ENCODE assay signal across 1 cellular context in genomic region chr20:58374027-58374850, GRCh38.
TF ChIP-seq lines count a peak whose summit lies in the region.

No MANE protein-coding gene starts in this region.

TF ChIP-seq in HepG2, 621 proteins besides CTCF, POLR2A, EP300 and RAD21 (continued from another document and continues in another):
- TF ChIP-seq ZNF142 (CRISPR knock-in tag; IDR thresholded peaks at IDR 0.05) (no peak), ARID4A (CRISPR knock-in tag; IDR thresholded peaks at IDR 0.05; ENCODE audit: borderline replicate concordance) (peak; percentile 39; the same call in 1 of the 2 replicates), BORCS8-MEF2B (CRISPR knock-in tag; IDR thresholded peaks at IDR 0.05) (peak; percentile 69), ZSCAN30 (CRISPR knock-in tag; IDR thresholded peaks at IDR 0.05) (no peak), NFYC (CRISPR knock-in tag; IDR thresholded peaks at IDR 0.05) (no peak), KAT8 (CRISPR knock-in tag; IDR thresholded peaks at IDR 0.05) (peak; percentile 63; the same call in 1 of the 2 replicates), ZNF180 (CRISPR knock-in tag; IDR thresholded peaks at IDR 0.05; ENCODE audit: borderline replicate concordance, low read depth) (no peak), XBP1 (CRISPR knock-in tag; IDR thresholded peaks at IDR 0.05) (no peak), ZMYM4 (CRISPR knock-in tag; IDR thresholded peaks at IDR 0.05) (no peak; the same call in 1 of the 2 replicates), ZSCAN29 (CRISPR knock-in tag; conservative IDR thresholded peaks at IDR 0.05) (no peak), FOXC1 (CRISPR knock-in tag; IDR thresholded peaks at IDR 0.05; ENCODE audit: borderline replicate concordance) (0 out of 2 replicates have a peak, but pooled peaks have one; percentile 23), CEBPG (CRISPR knock-in tag; IDR thresholded peaks at IDR 0.05) (peak; percentile 41), ZNF574 (CRISPR knock-in tag; IDR thresholded peaks at IDR 0.05) (no peak), MTERF4 (CRISPR knock-in tag; IDR thresholded peaks at IDR 0.05) (no peak; the same call in 1 of the 2 replicates), HDAC1 (CRISPR knock-in tag; IDR thresholded peaks at IDR 0.05) (peak; percentile 54; the same call in 1 of the 2 replicates), KDM5B (CRISPR knock-in tag; IDR thresholded peaks at IDR 0.05; ENCODE audit: borderline replicate concordance) (no peak; the same call in 1 of the 2 replicates), ZNF580 (CRISPR knock-in tag; IDR thresholded peaks at IDR 0.05; ENCODE audit: borderline replicate concordance, low read depth) (0 out of 2 replicates have a peak, but pooled peaks have one; percentile 47), ZNF614 (CRISPR knock-in tag; IDR thresholded peaks at IDR 0.05; ENCODE audit: borderline replicate concordance) (peak; percentile 85; the same call in 1 of the 2 replicates), RXRA (CRISPR knock-in tag; IDR thresholded peaks at IDR 0.05) (peak; percentile 83), ZNF207 (IDR thresholded peaks at IDR 0.05; ENCODE audit: borderline replicate concordance) (no peak), MYC (CRISPR knock-in tag; IDR thresholded peaks at IDR 0.05; ENCODE audit: borderline replicate concordance) (peak; percentile 41; the same call in 1 of the 2 replicates), FOXA1 (IDR thresholded peaks at IDR 0.05) (no peak), FOXA1 (CRISPR knock-in tag; IDR thresholded peaks at IDR 0.05) (peak; percentile 47), HOXA3 (CRISPR knock-in tag; IDR thresholded peaks at IDR 0.05) (peak; percentile 51), TFE3 (CRISPR knock-in tag; IDR thresholded peaks at IDR 0.05) (peak; percentile 84), SOX5 (CRISPR knock-in tag; IDR thresholded peaks at IDR 0.05; ENCODE audit: borderline replicate concordance) (peak; percentile 61; the same call in 1 of the 2 replicates), ZNF737 (CRISPR knock-in tag; IDR thresholded peaks at IDR 0.05; ENCODE audit: borderline replicate concordance) (peak; percentile 64; the same call in 1 of the 2 replicates), ZUFSP (CRISPR knock-in tag; IDR thresholded peaks at IDR 0.05; ENCODE audit: borderline replicate concordance) (no peak), E2F1 (CRISPR knock-in tag; IDR thresholded peaks at IDR 0.05) (no peak), HMG20A (CRISPR knock-in tag; IDR thresholded peaks at IDR 0.05; ENCODE audit: borderline replicate concordance) (peak; percentile 57; the same call in 1 of the 2 replicates), ATF2 (CRISPR knock-in tag; IDR thresholded peaks at IDR 0.05) (peak; percentile 33; the same call in 1 of the 2 replicates), ZNF644 (CRISPR knock-in tag; IDR thresholded peaks at IDR 0.05; ENCODE audit: low read depth) (peak; percentile 69), NKX3-1 (CRISPR knock-in tag; IDR thresholded peaks at IDR 0.05) (no peak), FIP1L1 (IDR thresholded peaks at IDR 0.05; ENCODE audit: borderline replicate concordance, insufficient read depth, low read depth, low read length) (no peak), SIX4 (CRISPR knock-in tag; IDR thresholded peaks at IDR 0.05) (no peak)
